In genomic region chr15:60363024-60363674, GRCh38 we compare ENCODE assay signal across 10 cellular contexts. TPM values are rescaled to one million over a fixed set of nuclear protein-coding genes. Genes with fewer than 3 reads are reported as not detected.
DNase-seq lines count a peak whose midpoint lies in the region; ATAC-seq, FAIRE-seq and TF ChIP-seq lines count a peak whose summit lies in the region.
"Had no signal": no experiment of that assay in that cellular context is flagged by ENCODE, and none has a peak within 500 bp of the region (broad histone marks: within the 10 kb centered on the region; RNA-seq: fewer than 3 reads in every experiment).

No MANE protein-coding gene starts in this region.

- ATAC-seq in A549: peak; percentile 15 to 41; a peak in 5 of 6 replicates
- no peak for ATAC-seq in HG03460 (IDR thresholded peaks at IDR 0.05; ENCODE audit: unreplicated experiment)
- ATAC-seq in HG03521 (IDR thresholded peaks at IDR 0.05; ENCODE audit: unreplicated experiment): no peak
- ATAC-seq: left lobe of liver had no signal

- H3K4me1 ChIP-seq in A549 (peaks cover 76% of the 10 kb centered on the region), mucosa of rectum (ENCODE audit: control insufficient read depth in 2 of 2, insufficient read depth in 2 of 2, low read length in 2 of 2) (peaks cover 4 to 27% of the 10 kb centered on the region in 2 donors)

- TF ChIP-seq EP300 in A549 (IDR thresholded peaks at IDR 0.05): no peak

- DNase-seq in A549 (ENCODE audit: low read depth in 1 of 2, low spot score in 1 of 2) (peak in 1 of 2 experiments; percentile 52), DMS79 (lab: John Stamatoyannopoulos, UW) (peak; percentile 22), astrocyte of the spinal cord (ENCODE audit: low read depth, low spot score) (peak; percentile 36), dermis blood vessel endothelial cell (no peak)
- no peak for DNase-seq in stimulated activated CD4-positive, alpha-beta T cell treated with anti-CD3 and anti-CD28 coated beads, Interleukin-4, amount 100 ng/mL, for 24 hours
- DNase-seq: activated effector memory CD4-positive, alpha-beta T cell treated with Interleukin-2 at 50 U/mL for 16 hours had no signal

- peak overlapping the region; percentile 68 for H3K4me2 ChIP-seq in A549

- no peak for TF ChIP-seq CTCF in A549 (IDR thresholded peaks at IDR 0.05)
- TF ChIP-seq CTCF in astrocyte of the spinal cord (IDR thresholded peaks at IDR 0.05; ENCODE audit: low read depth, low read length): no peak

- H3K36me3 ChIP-seq in mucosa of rectum (ENCODE audit: control insufficient read depth in 2 of 2, insufficient read depth in 2 of 2, low read length in 2 of 2): peaks cover 56 to 57% of the 10 kb centered on the region in 2 donors

- H3K27me3 ChIP-seq in mucosa of rectum (ENCODE audit: control insufficient read depth in 2 of 2, insufficient read depth in 2 of 2, low read length in 2 of 2): no peaks in the 10 kb centered on the region

- no peak for TF ChIP-seq POLR2A in A549 (IDR thresholded peaks at IDR 0.05; ENCODE audit: low read length)

- CTCF ChIA-PET in A549 (lab: Yijun Ruan, JAX): interaction anchor here (0.7 to 12.0 kb wide), 14 partner anchors 9 to 157 kb away, joined by 3 to 174 read pairs (median 6); partner anchors contain the start of gene ANXA2

- H3K4me3 ChIP-seq in A549 (0 out of 3 replicates have a peak overlapping the region, but pooled peaks have one; percentile 2), astrocyte of the spinal cord (ENCODE audit: low read depth, low read length) (no peak overlapping the region), mucosa of rectum (ENCODE audit: low read length in 2 of 2) (no peak overlapping the region)

- no peak for TF ChIP-seq RAD21 in A549 (conservative IDR thresholded peaks at IDR 0.05 in 1 of 2, IDR thresholded peaks at IDR 0.05 in 1 of 2)

- in situ Hi-C loops in astrocyte of the spinal cord (cut with HindIII; ENCODE audit: low sequenced_read_pairs): no loop called here

- POLR2A ChIA-PET in A549 (lab: Yijun Ruan, JAX): interaction anchor here (0.6 to 5.9 kb wide), 12 partner anchors 8 to 44 kb away, joined by 3 to 75 read pairs (median 5); partner anchors contain the start of gene ANXA2

- H3K27ac ChIP-seq in A549 (peak overlapping the region; percentile 75 to 86), mucosa of rectum (ENCODE audit: low read depth in 2 of 2, low read length in 2 of 2) (peak overlapping the region; percentile 6 to 35)

- H3K9me3 ChIP-seq in A549 (no peaks in the 10 kb centered on the region), mucosa of rectum (ENCODE audit: control insufficient read depth in 2 of 2, low read length in 2 of 2) (no peaks in the 10 kb centered on the region)

- H3K9ac ChIP-seq in mucosa of rectum (ENCODE audit: low read depth in 1 of 2, low read length in 2 of 2): no peak overlapping the region

- no peak for FAIRE-seq in A549 (lab: Jason Lieb, UNC)

- 47% methylated on average over 5 of the region's 5 CpGs for WGBS in A549 (ENCODE audit: missing lambda C conversion rate)

TF ChIP-seq in A549, 52 proteins besides CTCF, POLR2A, EP300 and RAD21:
- TF ChIP-seq HOXB5 (CRISPR knock-in tag; IDR thresholded peaks at IDR 0.05): no peak
- no peak for TF ChIP-seq PHF8 (IDR thresholded peaks at IDR 0.05; ENCODE audit: borderline replicate concordance, low read depth)

RNA-seq across cellular contexts. Expression of gene ANXA2, which starts 34.6 kb away (rescaled TPM):
- polyA plus RNA-seq in A549 (2011; rRNA removed): 5,725 and 5,746 TPM in 2 replicates
- 4,340 and 4,409 TPM in 2 replicates for polyA plus RNA-seq in A549 (2012; cell fraction: cytosol; rRNA removed)
- 2,599 and 4,127 TPM in 2 replicates for polyA plus RNA-seq in A549 (2012; cell fraction: nucleus; rRNA removed)
- 4,707 to 5,021 TPM (median 4,900 TPM) in 3 replicates for polyA plus RNA-seq in A549 (2017; fragmentation: RNase III; extraction: RNeasy Plus Mini Kit Qiagen cat#74134 plus additional on column Dnase treatment)
- 4,094 and 4,183 TPM in 2 replicates for polyA minus RNA-seq in A549 (2011; rRNA and poly(A)+ RNA removed)
- 3,547 and 3,999 TPM in 2 replicates for total RNA-seq in dermis blood vessel endothelial cell

Comparison
In these comparisons a context has a peak if more than half of its experiments do, and no peak if none do; other contexts are left out.
1. ATAC-seq: peak in A549 (2 of 2); none in HG03460 (single experiment) and HG03521 (single experiment).
2. DNase-seq: peak in DMS79 (single experiment) and astrocyte of the spinal cord (single experiment); none in dermis blood vessel endothelial cell (single experiment) and stimulated activated CD4-positive, alpha-beta T cell treated with anti-CD3 and anti-CD28 coated beads, Interleukin-4, amount 100 ng/mL, for 24 hours (single experiment).